32 cellular contexts compared by ENCODE assay signal in genomic region chr9:132615822-132616221, GRCh38. TPM values are rescaled to one million over a fixed set of nuclear protein-coding genes. Genes with fewer than 3 reads are reported as not detected.
"Had no signal": no experiment of that assay in that cellular context is flagged by ENCODE, and none has a peak within 500 bp of the region (broad histone marks: within the 10 kb centered on the region; RNA-seq: fewer than 3 reads in every experiment).

No MANE protein-coding gene starts in this region.

- H3K27ac Mint-ChIP-seq: activated CD4-positive, alpha-beta T cell treated with anti-CD3 and anti-CD28 coated beads for 36 hours; activated CD4-positive, alpha-beta T cell treated with anti-CD3 and anti-CD28 coated beads, Interleukin-2, amount 10 ng/mL, durations not matched to agents 7 days and 5 days; activated naive CD4-positive, alpha-beta T cell treated with anti-CD3 and anti-CD28 coated beads, Interleukin-2, amount 50 U/mL, for 24 hours; activated naive CD8-positive, alpha-beta T cell treated with anti-CD3 and anti-CD28 coated beads, Interleukin-2, amount 10 ng/mL, durations not matched to agents 7 days and 5 days; activated T-cell treated with anti-CD3 and anti-CD28 coated beads, Interleukin-2, amount 50 U/mL, for 24 hours; activated T-helper 2 cell treated with anti-CD3 and anti-CD28 coated beads, Interferon-gamma antibody, Interleukin-2, Interleukin-4, amounts not matched to agents 10 μg/mL and 5 μg/mL and 100 μg/mL, durations not matched to agents 14 hours and 24 hours and 36 hours had no signal

- H3K27me3 ChIP-seq: ascending aorta, cardiac muscle cell, MG63, SJCRH30 had no signal

- H3K4me3 Mint-ChIP-seq: activated CD4-positive, alpha-beta T cell treated with anti-CD3 and anti-CD28 coated beads for 36 hours; activated CD4-positive, alpha-beta T cell treated with anti-CD3 and anti-CD28 coated beads, Interleukin-2, amount 10 ng/mL, durations not matched to agents 7 days and 5 days; activated CD8-positive, alpha-beta T cell treated with anti-CD3 and anti-CD28 coated beads, Interleukin-2, amount 10 ng/mL, durations not matched to agents 7 days and 5 days; activated naive CD4-positive, alpha-beta T cell treated with anti-CD3 and anti-CD28 coated beads, Interleukin-2, amount 50 U/mL, for 24 hours; activated naive CD8-positive, alpha-beta T cell treated with anti-CD3 and anti-CD28 coated beads, Interleukin-2, amount 10 ng/mL, durations not matched to agents 7 days and 5 days; activated T-cell treated with anti-CD3 and anti-CD28 coated beads, Interleukin-2, amount 50 U/mL, for 24 hours; central memory CD8-positive, alpha-beta T cell had no signal

- H3K4me3 ChIP-seq: ascending aorta, cardiac muscle cell, MG63, SJCRH30, SK-N-MC had no signal

- H3K27me3 Mint-ChIP-seq: activated CD4-positive, alpha-beta T cell treated with anti-CD3 and anti-CD28 coated beads for 36 hours; activated CD4-positive, alpha-beta T cell treated with anti-CD3 and anti-CD28 coated beads, Interleukin-2, amount 10 ng/mL, durations not matched to agents 7 days and 5 days; activated naive CD4-positive, alpha-beta T cell treated with anti-CD3 and anti-CD28 coated beads, Interleukin-2, amount 50 U/mL, for 24 hours; activated naive CD8-positive, alpha-beta T cell treated with anti-CD3 and anti-CD28 coated beads, Interleukin-2, amount 10 ng/mL, durations not matched to agents 7 days and 5 days; activated T-cell treated with anti-CD3 and anti-CD28 coated beads, Interleukin-2, amount 50 U/mL, for 24 hours; central memory CD8-positive, alpha-beta T cell had no signal

- H3K9me3 ChIP-seq: ascending aorta, MG63, SJCRH30 had no signal

- H3K4me1 Mint-ChIP-seq: activated CD4-positive, alpha-beta T cell treated with anti-CD3 and anti-CD28 coated beads for 36 hours; activated naive CD4-positive, alpha-beta T cell treated with anti-CD3 and anti-CD28 coated beads, Interleukin-2, amount 50 U/mL, for 24 hours had no signal

- H3K27ac ChIP-seq: ascending aorta, cardiac muscle cell, SJCRH30, SK-N-MC had no signal

- H3K4me1 ChIP-seq: ascending aorta, SJCRH30 had no signal

- DNase-seq: activated CD4-positive, alpha-beta T cell treated with anti-CD3 and anti-CD28 coated beads for 36 hours; activated CD4-positive, alpha-beta T cell treated with anti-CD3 and anti-CD28 coated beads, Interleukin-2, amount 10 ng/mL, durations not matched to agents 7 days and 5 days; activated CD4-positive, alpha-beta T cell treated with anti-CD3 and anti-CD28 coated beads, Interleukin-2, amount 50 U/mL, for 48 hours; activated CD8-positive, alpha-beta T cell treated with anti-CD3 and anti-CD28 coated beads, Interleukin-2, amount 10 ng/mL, durations not matched to agents 7 days and 5 days; activated gamma-delta T cell; activated naive CD4-positive, alpha-beta T cell treated with Interleukin-2 at 50 U/mL for 16 hours; activated naive CD8-positive, alpha-beta T cell treated with anti-CD3 and anti-CD28 coated beads, Interleukin-2, amount 10 ng/mL, durations not matched to agents 7 days and 5 days; activated T-cell treated with anti-CD3 and anti-CD28 coated beads, Interleukin-2, amount 50 U/mL, for 24 hours; amygdala; MG63; NCI-H1092; NCI-H146; NCI-H187; NCI-H2029 treated with DMSO at 0.1 percent for 48 hours; NCI-H2107; NCI-H2171; NCI-H510A; NCI-H69; NCI-H82; SHP77; SJCRH30; T1000 had no signal

- H3K9me3 Mint-ChIP-seq: activated CD4-positive, alpha-beta T cell treated with anti-CD3 and anti-CD28 coated beads, Interleukin-2, amount 10 ng/mL, durations not matched to agents 7 days and 5 days; activated naive CD4-positive, alpha-beta T cell treated with anti-CD3 and anti-CD28 coated beads, Interleukin-2, amount 50 U/mL, for 24 hours; activated naive CD8-positive, alpha-beta T cell treated with anti-CD3 and anti-CD28 coated beads, Interleukin-2, amount 10 ng/mL, durations not matched to agents 7 days and 5 days; activated T-cell treated with anti-CD3 and anti-CD28 coated beads, Interleukin-2, amount 50 U/mL, for 24 hours; activated T-helper 2 cell treated with anti-CD3 and anti-CD28 coated beads, Interferon-gamma antibody, Interleukin-2, Interleukin-4, amounts not matched to agents 10 μg/mL and 5 μg/mL and 100 μg/mL, durations not matched to agents 14 hours and 24 hours and 36 hours; central memory CD8-positive, alpha-beta T cell had no signal

RNA-seq across cellular contexts. Expression of gene BARHL1, which starts 33.4 kb away (rescaled TPM):
- total RNA-seq: activated CD4-positive, alpha-beta T cell treated with anti-CD3 and anti-CD28 coated beads for 36 hours; activated CD4-positive, alpha-beta T cell treated with anti-CD3 and anti-CD28 coated beads, Interleukin-2, amount 10 ng/mL, durations not matched to agents 7 days and 5 days; activated CD8-positive, alpha-beta T cell treated with anti-CD3 and anti-CD28 coated beads, Interleukin-2, amount 10 ng/mL, durations not matched to agents 7 days and 5 days; activated naive CD8-positive, alpha-beta T cell treated with anti-CD3 and anti-CD28 coated beads, Interleukin-2, amount 10 ng/mL, durations not matched to agents 7 days and 5 days; activated T-helper 2 cell treated with anti-CD3 and anti-CD28 coated beads, Interferon-gamma antibody, Interleukin-2, Interleukin-4, amounts not matched to agents 10 μg/mL and 5 μg/mL and 100 μg/mL, durations not matched to agents 14 hours and 24 hours and 36 hours; ascending aorta; cardiac muscle cell; RPMI7951; SJCRH30; T-helper 1 cell treated with Interleukin-12 subunit alpha and Interleukin-12 subunit beta and Interleukin-4 antibody, amounts not matched to agents 30 ng/mL and 1 ng/mL, for 36 hours; T-helper 2 cell treated with Interferon-gamma antibody and Interleukin-4, amounts not matched to agents 100 ng/mL and 5 ng/mL, for 36 hours had no signal
- polyA plus RNA-seq: adipose tissue, cardiac muscle cell had no signal
